In the genomic region with DNA sequence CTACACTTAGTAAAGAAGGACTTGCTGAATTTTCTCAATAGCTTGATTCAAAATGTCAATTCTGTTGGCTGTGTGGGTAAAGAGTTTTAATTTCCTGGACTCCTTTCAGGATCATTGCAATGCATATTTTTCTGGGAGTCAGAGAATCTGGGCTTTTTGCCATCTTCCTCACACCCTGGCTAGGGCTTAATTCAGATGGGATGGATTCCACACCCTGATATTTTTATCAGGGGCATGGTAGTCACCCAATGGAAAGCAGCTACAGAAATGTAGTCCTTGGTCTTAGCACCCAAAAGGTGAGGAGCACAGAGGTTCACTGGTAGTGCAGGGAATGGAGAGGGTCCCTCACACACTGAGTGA, we compare ENCODE assay signal across 12 cellular contexts.
DNase-seq lines count a peak whose midpoint lies in the region; ATAC-seq and TF ChIP-seq lines count a peak whose summit lies in the region.
"Had no signal": no experiment of that assay in that cellular context is flagged by ENCODE, and none has a peak within 500 bp of the region (broad histone marks: within the 10 kb centered on the region; RNA-seq: fewer than 3 reads in every experiment).

No MANE protein-coding gene starts in this region.

- DNase-seq in MCF 10A (ENCODE audit: unreplicated experiment): peak; percentile 78
- no peak for DNase-seq in breast epithelium (ENCODE audit: low spot score in 2 of 2)
- no peak for DNase-seq in T-helper 17 cell
- DNase-seq in fibroblast of villous mesenchyme (ENCODE audit: low read depth): peak; percentile 71
- no peak for DNase-seq in stimulated activated effector memory CD8-positive, alpha-beta T cell treated with anti-CD3 and anti-CD28 coated beads, Interleukin-12 subunit alpha, Interleukin-12 subunit beta, amount 100 ng/mL, for 72 hours (ENCODE audit: low spot score in 2 of 2)
- DNase-seq in NCI-H1436 (lab: John Stamatoyannopoulos, UW): no peak
- DNase-seq: activated CD8-positive, alpha-beta memory T cell treated with anti-CD3 and anti-CD28 coated beads, Interleukin-2, amount 10 ng/mL, durations not matched to agents 7 days and 5 days; head of caudate nucleus had no signal

- H3K9me3 ChIP-seq in breast epithelium (no peaks in the 10 kb centered on the region), T-helper 17 cell (ENCODE audit: control insufficient read depth, low read length, poor library complexity, severe bottlenecking) (no peaks in the 10 kb centered on the region)

- H3K4me1 ChIP-seq in breast epithelium: peaks cover 3 to 7% of the 10 kb centered on the region in 2 donors

- H3K36me3 Mint-ChIP-seq in MCF 10A (ENCODE audit: insufficient read depth, unreplicated experiment) (peaks cover 19% of the 10 kb centered on the region), T-helper 17 cell (ENCODE audit: low read depth) (peaks cover 4% of the 10 kb centered on the region)
- peaks cover 5% of the 10 kb centered on the region for H3K36me3 Mint-ChIP-seq in stimulated activated effector memory CD8-positive, alpha-beta T cell treated with anti-CD3 and anti-CD28 coated beads, Interleukin-12 subunit alpha, Interleukin-12 subunit beta, amount 100 ng/mL, for 72 hours
- peaks cover 26% of the 10 kb centered on the region for H3K36me3 Mint-ChIP-seq in activated T-helper 17 cell treated with anti-CD3 and anti-CD28 coated beads, Interleukin-2, amount 50 U/mL, for 72 hours (ENCODE audit: low read depth)

- no peaks in the 10 kb centered on the region for H3K36me3 ChIP-seq in breast epithelium

- H3K4me3 Mint-ChIP-seq in MCF 10A (ENCODE audit: unreplicated experiment): no peak overlapping the region
- peak overlapping the region; percentile 39 for H3K4me3 Mint-ChIP-seq in T-helper 17 cell
- no peak overlapping the region for H3K4me3 Mint-ChIP-seq in stimulated activated effector memory CD8-positive, alpha-beta T cell treated with anti-CD3 and anti-CD28 coated beads, Interleukin-12 subunit alpha, Interleukin-12 subunit beta, amount 100 ng/mL, for 72 hours
- no peak overlapping the region for H3K4me3 Mint-ChIP-seq in activated T-helper 17 cell treated with anti-CD3 and anti-CD28 coated beads, Interleukin-2, amount 50 U/mL, for 72 hours
- H3K4me3 Mint-ChIP-seq: activated CD8-positive, alpha-beta memory T cell treated with anti-CD3 and anti-CD28 coated beads, Interleukin-2, amount 10 ng/mL, durations not matched to agents 7 days and 5 days; central memory CD8-positive, alpha-beta T cell; stimulated activated memory B cell treated with anti-CD40 and anti-IgM and Interleukin-4, amounts not matched to agents 10 μg/mL and 1 μg/mL and 100 μg/mL, for 72 hours had no signal

- no peak for TF ChIP-seq CTCF in MCF 10A (IDR thresholded peaks at IDR 0.05; ENCODE audit: unreplicated experiment)
- TF ChIP-seq CTCF in breast epithelium (IDR thresholded peaks at IDR 0.05): no peak
- TF ChIP-seq CTCF in fibroblast of villous mesenchyme (IDR thresholded peaks at IDR 0.05; ENCODE audit: insufficient read depth, low read depth, low read length): no peak

- H3K27ac Mint-ChIP-seq in MCF 10A (ENCODE audit: low read depth, unreplicated experiment) (peak overlapping the region; percentile 63), T-helper 17 cell (peak overlapping the region; percentile 90)
- H3K27ac Mint-ChIP-seq in stimulated activated effector memory CD8-positive, alpha-beta T cell treated with anti-CD3 and anti-CD28 coated beads, Interleukin-12 subunit alpha, Interleukin-12 subunit beta, amount 100 ng/mL, for 72 hours: peak overlapping the region; percentile 64
- no peak overlapping the region for H3K27ac Mint-ChIP-seq in activated T-helper 17 cell treated with anti-CD3 and anti-CD28 coated beads, Interleukin-2, amount 50 U/mL, for 72 hours
- H3K27ac Mint-ChIP-seq: activated CD8-positive, alpha-beta memory T cell treated with anti-CD3 and anti-CD28 coated beads, Interleukin-2, amount 10 ng/mL, durations not matched to agents 7 days and 5 days; stimulated activated memory B cell treated with anti-CD40 and anti-IgM and Interleukin-4, amounts not matched to agents 10 μg/mL and 1 μg/mL and 100 μg/mL, for 72 hours had no signal

- H3K4me1 Mint-ChIP-seq in MCF 10A (ENCODE audit: insufficient read depth, unreplicated experiment) (peaks cover 31% of the 10 kb centered on the region), T-helper 17 cell (peaks cover 43% of the 10 kb centered on the region)
- peaks cover 37% of the 10 kb centered on the region for H3K4me1 Mint-ChIP-seq in stimulated activated effector memory CD8-positive, alpha-beta T cell treated with anti-CD3 and anti-CD28 coated beads, Interleukin-12 subunit alpha, Interleukin-12 subunit beta, amount 100 ng/mL, for 72 hours
- peaks cover 33% of the 10 kb centered on the region for H3K4me1 Mint-ChIP-seq in activated T-helper 17 cell treated with anti-CD3 and anti-CD28 coated beads, Interleukin-2, amount 50 U/mL, for 72 hours

- H3K27me3 Mint-ChIP-seq in MCF 10A (ENCODE audit: insufficient read depth, unreplicated experiment) (no peaks in the 10 kb centered on the region), T-helper 17 cell (no peaks in the 10 kb centered on the region)
- no peaks in the 10 kb centered on the region for H3K27me3 Mint-ChIP-seq in activated T-helper 17 cell treated with anti-CD3 and anti-CD28 coated beads, Interleukin-2, amount 50 U/mL, for 72 hours
- H3K27me3 Mint-ChIP-seq: activated CD8-positive, alpha-beta memory T cell treated with anti-CD3 and anti-CD28 coated beads, Interleukin-2, amount 10 ng/mL, durations not matched to agents 7 days and 5 days; central memory CD8-positive, alpha-beta T cell; stimulated activated memory B cell treated with anti-CD40 and anti-IgM and Interleukin-4, amounts not matched to agents 10 μg/mL and 1 μg/mL and 100 μg/mL, for 72 hours had no signal

- intact Hi-C loops in MCF 10A (cut with micrococcal nuclease) (no loop called here), breast epithelium (cut with DNase I; ENCODE audit: low total_unique reads) (no loop called here)

- ATAC-seq in T-helper 17 cell (no peak), HG03457 (IDR thresholded peaks at IDR 0.05; ENCODE audit: unreplicated experiment) (no peak)
- no peak for ATAC-seq in stimulated activated effector memory CD8-positive, alpha-beta T cell treated with anti-CD3 and anti-CD28 coated beads, Interleukin-12 subunit alpha, Interleukin-12 subunit beta, amount 100 ng/mL, for 72 hours
- ATAC-seq in activated T-helper 17 cell treated with anti-CD3 and anti-CD28 coated beads, Interleukin-2, amount 50 U/mL, for 72 hours (replicated peaks): no peak
- ATAC-seq: activated CD8-positive, alpha-beta memory T cell treated with anti-CD3 and anti-CD28 coated beads, Interleukin-2, amount 10 ng/mL, durations not matched to agents 7 days and 5 days; stimulated activated memory B cell treated with anti-CD40 and anti-IgM and Interleukin-4, amounts not matched to agents 10 μg/mL and 1 μg/mL and 100 μg/mL, for 72 hours had no signal

- POLR2A ChIA-PET in MCF 10A (lab: Yijun Ruan, JAX): interaction anchor here (0.6 to 4.0 kb wide), 13 partner anchors 8 to 203 kb away, joined by 3 to 27 read pairs (median 3); a partner anchor contains a TSS

- CTCF ChIA-PET in MCF 10A (lab: Yijun Ruan, JAX): interaction anchor here (0.6 to 2.8 kb wide), 8 partner anchors 12 to 311 kb away, joined by 3 to 23 read pairs (median 7); no protein-coding TSS in a partner anchor

- peak overlapping the region in 1 of 2 donors; percentile 22 for H3K27ac ChIP-seq in breast epithelium

- no peak for TF ChIP-seq POLR2A in breast epithelium (IDR thresholded peaks at IDR 0.05)

- H3K4me3 ChIP-seq in breast epithelium: no peak overlapping the region
- H3K4me3 ChIP-seq in fibroblast of villous mesenchyme (ENCODE audit: low read depth, low read length): no peak overlapping the region

- BruUV-seq in MCF 10A (replicated peaks; lab: Mats Ljungman, UMichigan): no TSS peak

- no peaks in the 10 kb centered on the region for H3K27me3 ChIP-seq in breast epithelium

- H3K9me3 Mint-ChIP-seq in MCF 10A (ENCODE audit: unreplicated experiment): peaks cover 7% of the 10 kb centered on the region
- no peaks in the 10 kb centered on the region for H3K9me3 Mint-ChIP-seq in stimulated activated effector memory CD8-positive, alpha-beta T cell treated with anti-CD3 and anti-CD28 coated beads, Interleukin-12 subunit alpha, Interleukin-12 subunit beta, amount 100 ng/mL, for 72 hours
- no peaks in the 10 kb centered on the region for H3K9me3 Mint-ChIP-seq in activated T-helper 17 cell treated with anti-CD3 and anti-CD28 coated beads, Interleukin-2, amount 50 U/mL, for 72 hours
- H3K9me3 Mint-ChIP-seq: central memory CD8-positive, alpha-beta T cell; stimulated activated memory B cell treated with anti-CD40 and anti-IgM and Interleukin-4, amounts not matched to agents 10 μg/mL and 1 μg/mL and 100 μg/mL, for 72 hours had no signal

Comparison
In these comparisons a context has a peak if more than half of its experiments do, and no peak if none do; other contexts are left out.
1. DNase-seq: peak in MCF 10A (single experiment) and fibroblast of villous mesenchyme (single experiment); none in breast epithelium (0 of 2), T-helper 17 cell (0 of 3), stimulated activated effector memory CD8-positive, alpha-beta T cell treated with anti-CD3 and anti-CD28 coated beads, Interleukin-12 subunit alpha, Interleukin-12 subunit beta, amount 100 ng/mL, for 72 hours (0 of 2) and NCI-H1436 (single experiment).